Comparison of ENCODE assay signal across 11 cellular contexts in the genomic region with DNA sequence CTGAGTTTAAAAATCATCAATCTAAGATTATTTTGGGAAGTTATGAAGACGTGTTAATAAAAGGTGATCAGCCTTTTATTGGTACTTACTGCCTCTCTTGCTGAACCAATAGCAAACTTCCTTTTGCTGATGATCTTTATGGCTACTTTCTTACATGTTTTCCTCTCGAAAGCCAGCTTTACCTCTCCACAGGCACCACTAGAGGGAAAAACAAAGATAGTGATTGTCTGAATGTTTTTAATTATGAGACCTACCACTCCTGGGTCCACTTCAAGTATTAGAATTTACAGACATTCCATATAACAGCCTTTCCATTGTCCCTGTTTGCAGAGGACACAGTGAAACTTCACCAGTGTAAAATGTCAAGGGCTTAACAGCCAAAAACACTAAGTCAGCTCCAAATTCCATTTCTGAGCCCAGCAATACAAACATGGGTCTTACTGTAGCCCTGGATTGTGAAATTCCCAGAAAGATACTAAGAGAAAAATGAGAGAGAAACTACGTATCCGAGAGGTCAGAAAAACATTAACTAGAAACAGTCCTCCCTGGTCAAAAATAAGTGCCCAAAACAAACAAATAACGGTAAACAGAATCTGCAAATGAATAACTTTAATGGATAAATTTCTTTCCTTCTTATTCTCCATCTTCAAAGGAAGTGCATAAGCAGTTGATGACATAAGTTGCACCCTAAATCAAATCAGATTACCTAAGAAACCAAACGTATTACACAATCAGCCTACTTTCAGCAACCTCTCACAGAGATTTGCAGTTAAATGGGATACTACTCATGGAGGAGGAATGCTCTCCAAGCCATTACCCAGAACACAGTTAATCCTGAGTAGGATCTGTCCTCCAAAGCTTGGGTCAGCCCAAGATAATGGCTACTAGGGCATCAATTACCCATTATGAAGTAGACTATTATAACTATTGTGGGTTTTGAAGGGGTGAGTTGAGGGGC. TPM values are rescaled to one million over a fixed set of nuclear protein-coding genes. Genes with fewer than 3 reads are reported as not detected.
DNase-seq lines count a peak whose midpoint lies in the region; ATAC-seq and TF ChIP-seq lines count a peak whose summit lies in the region.
"Had no signal": no experiment of that assay in that cellular context is flagged by ENCODE, and none has a peak within 500 bp of the region (broad histone marks: within the 10 kb centered on the region; RNA-seq: fewer than 3 reads in every experiment).

No MANE protein-coding gene starts in this region.

- H3K23me2 ChIP-seq in H9 (ENCODE audit: insufficient read length, low read depth, low read length, poor library complexity, severe bottlenecking) = no peaks in the 10 kb centered on the region

- no peak overlapping the region for H2BK20ac ChIP-seq in H9 (ENCODE audit: low read depth, low read length, poor library complexity, severe bottlenecking)

- no peak overlapping the region for H2BK5ac ChIP-seq in H9 (ENCODE audit: insufficient read length, low read length)

- no peak overlapping the region for H3K4ac ChIP-seq in H9 (ENCODE audit: low read depth, low read length)

- H3K27ac ChIP-seq in heart right ventricle = peak overlapping the region in 9 of 10 donors; percentile 14 to 82 (median 65)
- peak overlapping the region; percentile 81 for H3K27ac ChIP-seq in smooth muscle cell (ENCODE audit: low read depth)
- no peak overlapping the region for H3K27ac ChIP-seq in H9 (ENCODE audit: insufficient read length, low read depth, low read length)

- no peak for ATAC-seq in WTC11
- ATAC-seq in heart right ventricle = peak in 7 of 8 donors; percentile 23 to 90 (median 56)
- ATAC-seq in GM19463 (IDR thresholded peaks at IDR 0.05; ENCODE audit: unreplicated experiment) = no peak

- H2AFZ ChIP-seq in smooth muscle cell (ENCODE audit: low read depth) = no peak overlapping the region
- H2AFZ ChIP-seq in H9 (ENCODE audit: low read length) = no peak overlapping the region

- no peak overlapping the region for H2BK120ac ChIP-seq in H9 (ENCODE audit: low read depth, low read length, poor library complexity, severe bottlenecking)

- H3K4me3 Mint-ChIP-seq in HFFc6 (peak overlapping the region; percentile 85), WTC11 (no peak overlapping the region), H9 (no peak overlapping the region)
- H3K4me3 Mint-ChIP-seq: activated naive CD8-positive, alpha-beta T cell treated with anti-CD3 and anti-CD28 coated beads, Interleukin-2, amount 10 ng/mL, durations not matched to agents 7 days and 5 days had no signal

- H3K56ac ChIP-seq in H9 (ENCODE audit: insufficient read length, low read depth, low read length) = no peak overlapping the region

- no peaks in the 10 kb centered on the region for H3K79me1 ChIP-seq in H9 (ENCODE audit: insufficient read depth, low read depth, low read length, poor library complexity, severe bottlenecking)

- DNase-seq in HFFc6 = peak; percentile 95
- no peak for DNase-seq in WTC11 (ENCODE audit: low spot score)
- no peak for DNase-seq in heart right ventricle
- no peak for DNase-seq in smooth muscle cell (lab: John Stamatoyannopoulos, UW; ENCODE audit: unreplicated experiment)
- no peak for DNase-seq in H9
- DNase-seq in GM10248 (ENCODE audit: extremely low spot score) = no peak
- DNase-seq in KBM-7 = no peak
- DNase-seq: activated naive CD8-positive, alpha-beta T cell treated with anti-CD3 and anti-CD28 coated beads, Interleukin-2, amount 10 ng/mL, durations not matched to agents 7 days and 5 days; NCI-H2107; stimulated activated CD4-positive, alpha-beta T cell treated with anti-CD3 and anti-CD28 coated beads, Interleukin-1b, Interleukin-23, amount 100 ng/mL, for 48 hours had no signal

- CTCF ChIA-PET in WTC11 (lab: Charles Lee) = no interaction called here
- CTCF ChIA-PET in GM10248 (lab: Yijun Ruan, JAX) = no interaction called here

- H3K18ac ChIP-seq in H9 (ENCODE audit: insufficient read length, low read depth, low read length) = no peak overlapping the region

- H3K27ac Mint-ChIP-seq in HFFc6 (peak overlapping the region; percentile 94), WTC11 (peak overlapping the region; percentile 75), H9 (peak overlapping the region in 1 of 3 experiments; percentile 88; a peak in 2 of 7 replicates)
- H3K27ac Mint-ChIP-seq: activated naive CD8-positive, alpha-beta T cell treated with anti-CD3 and anti-CD28 coated beads, Interleukin-2, amount 10 ng/mL, durations not matched to agents 7 days and 5 days had no signal

- H3K27me3 ChIP-seq in heart right ventricle (no peaks in the 10 kb centered on the region), smooth muscle cell (ENCODE audit: low read depth) (no peaks in the 10 kb centered on the region), H9 (ENCODE audit: insufficient read depth, low read length) (no peaks in the 10 kb centered on the region)

- no peak overlapping the region for H4K8ac ChIP-seq in H9 (replicated peaks; ENCODE audit: insufficient read length, low read depth, low read length)

- H3K4me3 ChIP-seq in heart right ventricle = peak overlapping the region in 3 of 10 donors; percentile 1 to 4 (median 3)
- H3K4me3 ChIP-seq in smooth muscle cell = peak overlapping the region; percentile 27

- H3K9ac ChIP-seq in smooth muscle cell (ENCODE audit: low read depth) (peak overlapping the region; percentile 12), H9 (ENCODE audit: extremely low read depth, insufficient read length, low read length) (no peak overlapping the region)

- H3K27me3 Mint-ChIP-seq in HFFc6 (ENCODE audit: insufficient read depth) (no peaks in the 10 kb centered on the region; the same call in none of the 2 replicates), WTC11 (ENCODE audit: low read depth) (no peaks in the 10 kb centered on the region), H9 (ENCODE audit: low read depth) (no peaks in the 10 kb centered on the region)
- H3K27me3 Mint-ChIP-seq: activated naive CD8-positive, alpha-beta T cell treated with anti-CD3 and anti-CD28 coated beads, Interleukin-2, amount 10 ng/mL, durations not matched to agents 7 days and 5 days had no signal

- intact Hi-C loops in heart right ventricle (cut with DNase I) = no loop called here

- H3K4me1 Mint-ChIP-seq in HFFc6 (ENCODE audit: low read depth) (peaks cover 65% of the 10 kb centered on the region), WTC11 (no peaks in the 10 kb centered on the region), H9 (peaks cover 0 to 2% of the 10 kb centered on the region in 2 experiments; a peak in 2 of 4 replicates)

- H3K9me3 Mint-ChIP-seq in HFFc6 (no peaks in the 10 kb centered on the region), WTC11 (peaks cover 4% of the 10 kb centered on the region; the same call in 1 of the 2 replicates), H9 (no peaks in the 10 kb centered on the region)
- H3K9me3 Mint-ChIP-seq: activated naive CD8-positive, alpha-beta T cell treated with anti-CD3 and anti-CD28 coated beads, Interleukin-2, amount 10 ng/mL, durations not matched to agents 7 days and 5 days had no signal

- H3K23ac ChIP-seq in H9 (ENCODE audit: insufficient read length, low read depth, low read length) = no peak overlapping the region

- H3K36me3 ChIP-seq in heart right ventricle = peaks cover 0 to 4% (median 0%) of the 10 kb centered on the region in 9 donors
- H3K36me3 ChIP-seq in smooth muscle cell (ENCODE audit: low read depth) = no peaks in the 10 kb centered on the region

- H3K9me3 ChIP-seq in heart right ventricle = no peaks in the 10 kb centered on the region
- no peaks in the 10 kb centered on the region for H3K9me3 ChIP-seq in smooth muscle cell (replicated peaks; ENCODE audit: low read depth)
- H3K9me3 ChIP-seq in H9 (ENCODE audit: control insufficient read depth, low read depth, low read length) = no peaks in the 10 kb centered on the region

- no peak overlapping the region for H2BK12ac ChIP-seq in H9 (ENCODE audit: insufficient read length, low read depth, low read length)

- H4K5ac ChIP-seq in H9 (ENCODE audit: insufficient read length, low read depth, low read length) = no peak overlapping the region

- H4K20me1 ChIP-seq in smooth muscle cell (ENCODE audit: low read depth) (no peaks in the 10 kb centered on the region), H9 (ENCODE audit: control insufficient read depth, insufficient read depth, insufficient read length) (no peaks in the 10 kb centered on the region)

- H2BK15ac ChIP-seq in H9 (ENCODE audit: low read depth, low read length) = no peak overlapping the region

- no peak overlapping the region for H3K14ac ChIP-seq in H9 (ENCODE audit: insufficient read depth, low read length)

- H4K91ac ChIP-seq in H9 (ENCODE audit: insufficient read length, low read depth, low read length) = no peak overlapping the region

- POLR2A ChIA-PET in WTC11 (lab: Charles Lee) = no interaction called here
- POLR2A ChIA-PET in GM10248 (lab: Yijun Ruan, JAX) = no interaction called here

- H3K4me2 ChIP-seq in smooth muscle cell (peak overlapping the region; percentile 82), H9 (ENCODE audit: insufficient read depth, insufficient read length, low read length) (no peak overlapping the region)

- peak; percentile 58 for TF ChIP-seq CTCF in HFFc6 (IDR thresholded peaks at IDR 0.05)
- TF ChIP-seq CTCF in WTC11 (IDR thresholded peaks at IDR 0.05) = no peak
- no peak for TF ChIP-seq CTCF in heart right ventricle (IDR thresholded peaks at IDR 0.05)
- peak; percentile 13 for TF ChIP-seq CTCF in smooth muscle cell (IDR thresholded peaks at IDR 0.05; ENCODE audit: borderline replicate concordance, insufficient read depth, poor library complexity, severe bottlenecking)
- no peak; the same call in 2 of the 3 replicates for TF ChIP-seq CTCF in H9 (conservative IDR thresholded peaks at IDR 0.05)
- TF ChIP-seq CTCF in GM10248 (IDR thresholded peaks at IDR 0.05; ENCODE audit: control extremely low read depth, extremely low read depth, low read depth, missing control alignments) = no peak

- H3K36me3 Mint-ChIP-seq in HFFc6 (ENCODE audit: low read depth) (peaks cover 16% of the 10 kb centered on the region), WTC11 (peaks cover 71% of the 10 kb centered on the region), H9 (ENCODE audit: insufficient read depth in 1 of 3, low read depth in 3 of 3) (peaks cover 41 to 77% (median 65%) of the 10 kb centered on the region in 3 experiments)

- WGBS in heart right ventricle, 2 donors = 62 to 67% methylated on average over 6 of the region's 6 CpGs
- WGBS in smooth muscle cell (ENCODE audit: low lambda C conversion rate) = 19% methylated on average over 6 of the region's 6 CpGs
- WGBS in H9 (ENCODE audit: extremely low coverage, insufficient read length, low lambda C conversion rate) = no CpG with 5 or more reads among the region's 6 CpGs

- H3K4me1 ChIP-seq in heart right ventricle (peaks cover 4 to 25% (median 20%) of the 10 kb centered on the region in 9 donors), smooth muscle cell (ENCODE audit: low read depth) (peaks cover 20% of the 10 kb centered on the region), H9 (ENCODE audit: insufficient read depth, low read length) (no peaks in the 10 kb centered on the region)

- H3F3A ChIP-seq in smooth muscle cell (ENCODE audit: low read depth) = peaks cover 16% of the 10 kb centered on the region

- H2AK5ac ChIP-seq in H9 (ENCODE audit: insufficient read length, low read length) = no peak overlapping the region

- H3K79me2 ChIP-seq in smooth muscle cell (ENCODE audit: low read depth) (no peaks in the 10 kb centered on the region), H9 (ENCODE audit: insufficient read depth, low read length) (no peaks in the 10 kb centered on the region)

- H3T11ph ChIP-seq in H9 (ENCODE audit: low read length) = no peak overlapping the region

- in situ Hi-C loops in KBM-7 (cut with MboI; ENCODE audit: low pct_unique_long_range_greater_than_20kb, low sequenced_read_pairs) = no loop called here

RNA-seq across cellular contexts. Expression of gene CHEK2, which starts 29.5 kb away (rescaled TPM):
- total RNA-seq in HFFc6 (2021; fragmentation: NEBNext Ultra II Directional; extraction: Animal tissue kit (Norgen Biotek cat#: 25700)) = 10 to 100 TPM; 10.2 to 17.7 (median 14.9) TPM
- total RNA-seq in WTC11 (2021) (120 to 126 TPM (median 124 TPM) in 3 replicates), heart right ventricle (1 to 10 TPM in 7 of 10 donors, under 1 TPM in 3; 0.74 to 8.0 (median 1.6) TPM), smooth muscle cell (11.5 and 18.7 TPM in 2 replicates), H9 (2021) (54.4 and 61.1 TPM in 2 replicates)
- polyA plus RNA-seq in heart right ventricle (1 to 10 TPM; 2.8 to 6.1 TPM), smooth muscle cell (12.7 and 15.9 TPM in 2 replicates)

RNA-seq across cellular contexts. Expression of gene HSCB, which starts 29.7 kb away (rescaled TPM):
- total RNA-seq in HFFc6 (2021; fragmentation: NEBNext Ultra II Directional; extraction: Animal tissue kit (Norgen Biotek cat#: 25700)) = 10 to 100 TPM; 15.2 to 18.3 (median 16.5) TPM
- 17.1 to 19.2 TPM (median 17.1 TPM) in 3 replicates for total RNA-seq in WTC11 (2021)
- 10 to 100 TPM in 3 of 10 donors, 1 to 10 TPM in 7; 7.1 to 13.8 (median 8.7) TPM for total RNA-seq in heart right ventricle
- 10 to 100 TPM; 15.0 to 16.8 TPM for polyA plus RNA-seq in heart right ventricle
- 9.3 and 15.9 TPM in 2 replicates for total RNA-seq in smooth muscle cell
- 22.5 and 23.4 TPM in 2 replicates for polyA plus RNA-seq in smooth muscle cell
- total RNA-seq in H9 (2021) = 20.8 and 21.2 TPM in 2 replicates

RNA-seq across cellular contexts. Expression of gene TTC28, which starts 32.5 kb away (rescaled TPM):
- 10 to 100 TPM; 10.8 to 18.9 (median 13.6) TPM for total RNA-seq in HFFc6 (2021; fragmentation: NEBNext Ultra II Directional; extraction: Animal tissue kit (Norgen Biotek cat#: 25700))
- total RNA-seq in WTC11 (2021) = 12.1 to 13.5 TPM (median 13.0 TPM) in 3 replicates
- total RNA-seq in heart right ventricle = 10 to 100 TPM in 9 of 10 donors, 1 to 10 TPM in 1; 9.9 to 27.7 (median 20.9) TPM
- 1 to 10 TPM; 2.1 to 6.4 TPM for polyA plus RNA-seq in heart right ventricle
- total RNA-seq in smooth muscle cell = 17.9 and 33.6 TPM in 2 replicates
- polyA plus RNA-seq in smooth muscle cell = 6.3 and 9.8 TPM in 2 replicates
- total RNA-seq in H9 (2021) = 12.6 and 13.6 TPM in 2 replicates

Comparison
In these comparisons a context has a peak if more than half of its experiments do, and no peak if none do; other contexts are left out.
1. CTCF ChIP-seq: peak in HFFc6 (single experiment) and smooth muscle cell (single experiment); none in WTC11 (single experiment), heart right ventricle (0 of 9), H9 (single experiment) and GM10248 (single experiment).
2. ATAC-seq: peak in heart right ventricle (7 of 8); none in WTC11 (single experiment) and GM19463 (single experiment).